20 cellular contexts compared by ENCODE assay signal in the genomic region with DNA sequence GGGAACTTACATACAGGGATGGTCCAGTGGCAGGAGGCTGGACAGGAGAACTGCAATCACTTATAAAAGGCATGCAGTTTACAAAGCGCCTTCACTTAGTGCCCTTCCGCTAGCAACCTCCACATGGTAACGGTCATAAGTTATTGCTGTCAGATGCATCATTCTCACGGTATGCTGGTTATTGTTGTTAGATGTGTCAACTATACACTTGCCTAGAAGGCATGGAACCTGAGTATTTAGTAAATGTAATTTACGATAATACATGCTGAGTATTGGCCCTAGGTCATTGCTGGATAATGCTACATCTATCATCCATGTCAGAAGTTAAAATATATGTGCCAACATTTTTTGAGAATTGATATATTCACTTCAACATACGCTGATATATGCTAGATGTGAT.
"Had no signal": no experiment of that assay in that cellular context is flagged by ENCODE, and none has a peak within 500 bp of the region (broad histone marks: within the 10 kb centered on the region; RNA-seq: fewer than 3 reads in every experiment).

No MANE protein-coding gene starts in this region.

- H3K27ac ChIP-seq: KMS-11 had no signal

- DNase-seq: IMR-90, Kasumi-1, MV-4-11, NCI-H1048, NCI-H1105, NCI-H1436 treated with DMSO at 0.1 percent for 48 hours, NCI-H1694, NCI-H187 treated with DMSO at 0.1 percent for 48 hours, NCI-H2029 treated with DMSO at 0.1 percent for 48 hours, NCI-H2171 treated with DMSO at 0.1 percent for 48 hours, NCI-H345, NCI-H446 treated with DMSO at 0.1 percent for 48 hours, NCI-H510A treated with DMSO at 0.1 percent for 48 hours, NCI-H526 treated with DMSO at 0.1 percent for 48 hours, NCI-H774, RPMI8226, SHP77 had no signal

- ATAC-seq: HepG2, K562 had no signal
